ENCODE assay signal across 14 cellular contexts in genomic region chr20:24150406-24150805, GRCh38.
DNase-seq lines count a peak whose midpoint lies in the region; ATAC-seq, FAIRE-seq and TF ChIP-seq lines count a peak whose summit lies in the region.
"Had no signal": no experiment of that assay in that cellular context is flagged by ENCODE, and none has a peak within 500 bp of the region (broad histone marks: within the 10 kb centered on the region; RNA-seq: fewer than 3 reads in every experiment).

No MANE protein-coding gene starts in this region.

- H3K9me3 Mint-ChIP-seq in activated CD4-positive, alpha-beta T cell treated with anti-CD3 and anti-CD28 coated beads, Interleukin-2, amount 10 ng/mL, durations not matched to agents 24 days and 14 days: peaks cover 5% of the 10 kb centered on the region

- ATAC-seq in left lobe of liver: peak; percentile 8

- no peaks in the 10 kb centered on the region for H3K9me3 ChIP-seq in right atrium auricular region
- no peaks in the 10 kb centered on the region for H3K9me3 ChIP-seq in left ventricle myocardium inferior (replicated peaks)

- peaks cover 6% of the 10 kb centered on the region for H3K4me1 Mint-ChIP-seq in activated CD4-positive, alpha-beta T cell treated with anti-CD3 and anti-CD28 coated beads, Interleukin-2, amount 10 ng/mL, durations not matched to agents 24 days and 14 days

- H3K4me3 ChIP-seq in right atrium auricular region (no peak overlapping the region), left ventricle myocardium inferior (no peak overlapping the region), bronchial epithelial cell (ENCODE audit: low read depth, low read length) (no peak overlapping the region)

- intact Hi-C loops in left ventricle myocardium inferior (cut with micrococcal nuclease): no loop called here
- intact Hi-C loops in activated CD4-positive, alpha-beta T cell treated with anti-CD3 and anti-CD28 coated beads, Interleukin-2, amount 10 ng/mL, durations not matched to agents 24 days and 14 days (cut with micrococcal nuclease): no loop called here

- no peaks in the 10 kb centered on the region for H3K36me3 Mint-ChIP-seq in activated CD4-positive, alpha-beta T cell treated with anti-CD3 and anti-CD28 coated beads, Interleukin-2, amount 10 ng/mL, durations not matched to agents 24 days and 14 days (ENCODE audit: low read depth)
- H3K36me3 Mint-ChIP-seq: CD4-positive, alpha-beta memory T cell had no signal

- no peak overlapping the region for H3K4me3 Mint-ChIP-seq in activated CD4-positive, alpha-beta T cell treated with anti-CD3 and anti-CD28 coated beads, Interleukin-2, amount 10 ng/mL, durations not matched to agents 24 days and 14 days
- H3K4me3 Mint-ChIP-seq: CD4-positive, alpha-beta memory T cell; HFFc6 had no signal

- H3K27ac ChIP-seq in right atrium auricular region (no peak overlapping the region), left ventricle myocardium inferior (replicated peaks) (no peak overlapping the region)
- H3K27ac ChIP-seq: C4-2B had no signal

- TF ChIP-seq CTCF in right atrium auricular region (IDR thresholded peaks at IDR 0.05): no peak
- TF ChIP-seq CTCF in left ventricle myocardium inferior (IDR thresholded peaks at IDR 0.05; ENCODE audit: borderline replicate concordance): no peak
- TF ChIP-seq CTCF in bronchial epithelial cell (IDR thresholded peaks at IDR 0.05; ENCODE audit: insufficient read depth, low read length, severe bottlenecking): no peak

- H3K27ac Mint-ChIP-seq in activated CD4-positive, alpha-beta T cell treated with anti-CD3 and anti-CD28 coated beads, Interleukin-2, amount 10 ng/mL, durations not matched to agents 24 days and 14 days: no peak overlapping the region
- H3K27ac Mint-ChIP-seq: CD4-positive, alpha-beta memory T cell; HFFc6 had no signal

- H3K36me3 ChIP-seq in right atrium auricular region (no peaks in the 10 kb centered on the region), left ventricle myocardium inferior (no peaks in the 10 kb centered on the region), bronchial epithelial cell (ENCODE audit: control insufficient read depth, insufficient read depth, low read length) (no peaks in the 10 kb centered on the region)

- no peaks in the 10 kb centered on the region for H3K4me1 ChIP-seq in right atrium auricular region
- no peaks in the 10 kb centered on the region for H3K4me1 ChIP-seq in left ventricle myocardium inferior

- peaks cover 2% of the 10 kb centered on the region for H3K27me3 Mint-ChIP-seq in activated CD4-positive, alpha-beta T cell treated with anti-CD3 and anti-CD28 coated beads, Interleukin-2, amount 10 ng/mL, durations not matched to agents 24 days and 14 days

- peak; percentile 64 for FAIRE-seq in bronchial epithelial cell (lab: Jason Lieb, UNC)
- FAIRE-seq: GM19239 had no signal

- peak; percentile 16 for DNase-seq in right atrium auricular region (ENCODE audit: low spot score)
- DNase-seq in left ventricle myocardium inferior: no peak
- DNase-seq in bronchial epithelial cell (ENCODE audit: low read depth): no peak
- DNase-seq in left lobe of liver (ENCODE audit: low spot score): no peak
- DNase-seq in HT-29 (ENCODE audit: low spot score): no peak
- no peak for DNase-seq in activated CD4-positive, alpha-beta T cell treated with anti-CD3 and anti-CD28 coated beads, Interleukin-2, amount 10 ng/mL, durations not matched to agents 24 days and 14 days
- no peak for DNase-seq in kidney glomerular epithelial cell (lab: John Stamatoyannopoulos, UW)
- DNase-seq: 8988T; CD4-positive, alpha-beta memory T cell; GF-D8; HCEC 1CT; HFFc6 had no signal

- H3K27me3 ChIP-seq in right atrium auricular region: no peaks in the 10 kb centered on the region
- peaks cover 4% of the 10 kb centered on the region for H3K27me3 ChIP-seq in left ventricle myocardium inferior (ENCODE audit: low read depth)
- no peaks in the 10 kb centered on the region for H3K27me3 ChIP-seq in bronchial epithelial cell (ENCODE audit: control insufficient read depth, insufficient read depth, low read length)
